13 cellular contexts compared by ENCODE assay signal in the genomic region with DNA sequence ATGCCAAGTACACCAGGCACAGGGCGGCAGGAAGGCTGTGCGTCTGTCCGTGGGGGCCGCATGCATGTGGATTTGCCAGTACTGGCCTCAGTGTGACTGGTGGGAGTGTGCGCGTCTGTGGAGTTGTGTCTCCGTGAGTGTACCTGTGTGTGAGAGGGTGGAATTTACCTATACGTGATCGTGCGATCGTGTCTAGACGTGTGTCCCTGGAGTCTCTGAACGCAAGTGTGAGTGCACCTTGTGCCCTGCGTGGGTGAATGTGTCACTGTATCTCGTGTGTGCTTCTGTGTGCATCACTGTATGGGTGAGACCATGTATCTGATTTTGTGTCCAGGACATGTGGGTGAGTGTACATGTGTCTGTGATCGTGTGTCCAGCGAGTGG. TPM values are rescaled to one million over a fixed set of nuclear protein-coding genes. Genes with fewer than 3 reads are reported as not detected.
DNase-seq lines count a peak whose midpoint lies in the region; ATAC-seq and TF ChIP-seq lines count a peak whose summit lies in the region.
"Had no signal": no experiment of that assay in that cellular context is flagged by ENCODE, and none has a peak within 500 bp of the region (broad histone marks: within the 10 kb centered on the region; RNA-seq: fewer than 3 reads in every experiment).

No MANE protein-coding gene starts in this region.

- peak overlapping the region; percentile 48 for H2BK12ac ChIP-seq in neuronal stem cell (ENCODE audit: low read length)

- H2AK5ac ChIP-seq in neuronal stem cell (ENCODE audit: low read depth, low read length), result peak overlapping the region; percentile 36

- peak overlapping the region; percentile 84 for H2BK15ac ChIP-seq in neuronal stem cell (ENCODE audit: low read length)

- ATAC-seq in HG02973 (IDR thresholded peaks at IDR 0.05; ENCODE audit: unreplicated experiment) (no peak), HG02763 (IDR thresholded peaks at IDR 0.05; ENCODE audit: unreplicated experiment) (no peak)
- ATAC-seq: left ventricle myocardium superior, Right ventricle myocardium inferior had no signal

- no peak overlapping the region for H4K8ac ChIP-seq in neuronal stem cell (ENCODE audit: low read depth, low read length)

- H3K27me3 ChIP-seq in HUES6 (ENCODE audit: control insufficient read depth, insufficient read depth, low read length) (peaks cover 100% of the 10 kb centered on the region), neuronal stem cell (ENCODE audit: control insufficient read depth in 3 of 3, insufficient read depth in 3 of 3, low read depth in 1 of 3, low read length in 3 of 3) (peaks cover 8 to 94% (median 55%) of the 10 kb centered on the region in 3 experiments)

- peak overlapping the region; percentile 92 for H3K23ac ChIP-seq in neuronal stem cell (ENCODE audit: low read depth, low read length, poor library complexity)

- H3K9me3 Mint-ChIP-seq in endothelial cell (ENCODE audit: unreplicated experiment), result no peaks in the 10 kb centered on the region

- H3K4me1 Mint-ChIP-seq in endothelial cell (ENCODE audit: unreplicated experiment), result peaks cover 21% of the 10 kb centered on the region

- H3K27ac Mint-ChIP-seq in endothelial cell (ENCODE audit: unreplicated experiment), result no peak overlapping the region

- H3K4me1 ChIP-seq in HUES6 (ENCODE audit: control insufficient read depth, insufficient read depth, low read length), result peaks cover 63% of the 10 kb centered on the region
- H3K4me1 ChIP-seq in neuronal stem cell (ENCODE audit: control insufficient read depth in 2 of 2, insufficient read depth in 1 of 2, low read depth in 1 of 2, low read length in 2 of 2), result peaks cover 20 to 48% of the 10 kb centered on the region in 2 donors

- peak overlapping the region; percentile 38 for H2BK120ac ChIP-seq in neuronal stem cell (ENCODE audit: low read depth, low read length)

- no peak overlapping the region for H3K4me2 ChIP-seq in neuronal stem cell (ENCODE audit: insufficient read depth, low read length, poor library complexity, severe bottlenecking)

- H3K9ac ChIP-seq in HUES6 (ENCODE audit: low read length) (no peak overlapping the region), neuronal stem cell (ENCODE audit: low read depth, low read length, poor library complexity) (peak overlapping the region; percentile 46)

- peak overlapping the region; percentile 44 for H3K4me3 Mint-ChIP-seq in endothelial cell (ENCODE audit: unreplicated experiment)

- WGBS in neuronal stem cell (ENCODE audit: extremely low coverage in 2 of 2, insufficient read length in 2 of 2, insufficient replicate concordance in 1 of 2), 2 donors, result no CpG with 5 or more reads among the region's 17 CpGs

- no peaks in the 10 kb centered on the region for H3K36me3 Mint-ChIP-seq in endothelial cell (ENCODE audit: low read depth, unreplicated experiment)

- TF ChIP-seq CTCF in endothelial cell (IDR thresholded peaks at IDR 0.05; ENCODE audit: unreplicated experiment), result no peak

- H3K18ac ChIP-seq in neuronal stem cell (ENCODE audit: low read length), result peak overlapping the region; percentile 87

- no peaks in the 10 kb centered on the region for H3K36me3 ChIP-seq in HUES6 (ENCODE audit: control insufficient read depth, insufficient read depth, low read length)
- H3K36me3 ChIP-seq in neuronal stem cell (replicated peaks in 1 of 2; ENCODE audit: control insufficient read depth in 2 of 2, insufficient read depth in 2 of 2, low read length in 2 of 2), result peaks cover 0 to 8% of the 10 kb centered on the region in 2 donors

- H3K14ac ChIP-seq in neuronal stem cell (ENCODE audit: low read length), result no peak overlapping the region

- H3K27ac ChIP-seq in HUES6 (ENCODE audit: low read depth, low read length) (no peak overlapping the region), neuronal stem cell (replicated peaks; ENCODE audit: low read length) (no peak overlapping the region)
- H3K27ac ChIP-seq: 22Rv1 had no signal

- peak overlapping the region; percentile 68 for H2BK5ac ChIP-seq in neuronal stem cell (ENCODE audit: low read length)

- peaks cover 13% of the 10 kb centered on the region for H3K79me1 ChIP-seq in neuronal stem cell (ENCODE audit: low read depth, low read length)

- H3K4me3 ChIP-seq in HUES6 (ENCODE audit: low read depth, low read length) (peak overlapping the region; percentile 62), neuronal stem cell (ENCODE audit: low read length in 2 of 2) (peak overlapping the region in 1 of 2 donors; percentile 64)

- peak; percentile 4 for DNase-seq in NCI-H146 (lab: John Stamatoyannopoulos, UW)
- no peak for DNase-seq in NCI-H146 treated with DMSO at 0.1 percent for 48 hours (lab: John Stamatoyannopoulos, UW; ENCODE audit: unreplicated experiment)
- no peak for DNase-seq in endothelial cell (ENCODE audit: low spot score)
- no peak for DNase-seq in neuronal stem cell (ENCODE audit: low spot score)
- no peak for DNase-seq in hepatic stellate cell (ENCODE audit: low spot score)
- DNase-seq: activated CD4-positive, CD25-positive, alpha-beta regulatory T cell treated with anti-CD3 and anti-CD28 coated beads, Interleukin-2, amount 50 U/mL, for 72 hours; DMS153; left ventricle myocardium superior had no signal

- H3K9me3 ChIP-seq in HUES6 (ENCODE audit: control insufficient read depth, insufficient read depth, low read depth, low read length), result no peaks in the 10 kb centered on the region
- H3K9me3 ChIP-seq in neuronal stem cell (replicated peaks in 1 of 2; ENCODE audit: control insufficient read depth in 2 of 2, insufficient read depth in 1 of 2, low read depth in 1 of 2, low read length in 2 of 2), result peaks cover 0 to 5% of the 10 kb centered on the region in 2 donors

- H3K4ac ChIP-seq in neuronal stem cell (ENCODE audit: low read length), result no peak overlapping the region

- H4K91ac ChIP-seq in neuronal stem cell (ENCODE audit: low read depth, low read length, poor library complexity), result no peak overlapping the region

- H2AFZ ChIP-seq in neuronal stem cell (ENCODE audit: low read length), result no peak overlapping the region

- H3K27me3 Mint-ChIP-seq in endothelial cell (ENCODE audit: unreplicated experiment), result peaks cover 39% of the 10 kb centered on the region

RNA-seq across cellular contexts. Expression of a gene that starts 4.9 kb away (rescaled TPM):
- total RNA-seq in endothelial cell (ENCODE audit: unreplicated experiment), result not detected
- polyA plus RNA-seq in neuronal stem cell (2013, experiment 1 of 2), result 8.4 TPM
- 8.3 TPM for polyA plus RNA-seq in neuronal stem cell (2013, experiment 2 of 2)
- total RNA-seq: left ventricle myocardium superior, Right ventricle myocardium inferior had no signal

RNA-seq across cellular contexts. Expression of a gene that starts 44.6 kb away (rescaled TPM):
- total RNA-seq in endothelial cell (ENCODE audit: unreplicated experiment), result 1.3 TPM
- polyA plus RNA-seq in neuronal stem cell (2013, experiment 1 of 2), result 1.0 TPM
- polyA plus RNA-seq in neuronal stem cell (2013, experiment 2 of 2), result 0.90 TPM
